Comparison of ENCODE assay signal across 16 cellular contexts in the genomic region with DNA sequence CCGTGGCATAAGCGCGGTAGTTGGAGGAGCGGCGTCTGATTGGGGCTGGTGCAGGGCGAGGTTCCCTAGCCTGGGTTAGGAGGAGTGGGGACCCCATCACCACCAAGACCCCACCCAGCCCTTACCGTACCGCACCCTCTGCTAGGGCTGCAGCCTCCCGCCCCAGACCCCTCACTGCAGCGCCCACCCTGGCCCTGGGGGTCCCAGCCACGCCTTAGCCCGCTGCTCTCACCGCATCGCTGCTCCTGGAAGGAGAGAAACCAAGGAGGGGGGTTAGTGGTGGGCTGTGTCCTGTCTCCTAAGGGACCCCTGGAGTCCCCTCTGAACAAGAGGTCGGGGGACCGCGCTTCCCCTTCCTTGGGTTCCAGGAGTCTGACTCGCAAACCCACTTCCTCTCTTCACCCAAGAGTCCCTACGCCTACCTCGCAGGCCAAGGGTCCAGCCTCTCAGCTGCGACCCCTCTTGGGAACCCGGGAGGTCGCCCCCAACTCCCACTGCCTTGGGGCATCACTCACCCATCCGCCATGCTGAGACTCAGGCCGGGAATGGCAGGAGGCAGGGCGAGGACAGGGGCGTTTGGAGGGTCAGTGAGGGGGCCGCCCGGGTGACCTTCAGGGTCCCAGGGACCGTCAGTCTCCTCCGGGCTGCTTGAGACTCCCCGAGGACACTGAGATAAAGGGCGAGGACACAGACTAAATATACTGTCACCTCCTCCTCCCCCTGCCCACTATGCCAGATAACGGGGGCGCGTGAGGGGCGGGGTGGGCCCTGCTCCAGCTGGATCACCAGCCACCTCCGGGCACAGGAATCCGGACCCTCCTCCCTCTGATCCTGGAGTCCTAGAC. TPM values are rescaled to one million over a fixed set of nuclear protein-coding genes. Genes with fewer than 3 reads are reported as not detected.
DNase-seq lines count a peak whose midpoint lies in the region; ATAC-seq and TF ChIP-seq lines count a peak whose summit lies in the region.
"Had no signal": no experiment of that assay in that cellular context is flagged by ENCODE, and none has a peak within 500 bp of the region (broad histone marks: within the 10 kb centered on the region; RNA-seq: fewer than 3 reads in every experiment).

Gene TNNI3 (minus strand): TSS at position 669 of the 845 bp plus-strand sequence. CDS start 143 bp downstream, at position 526.

- no peak within 1 kb of the TSS for H3K4me3 Mint-ChIP-seq in MCF 10A (ENCODE audit: unreplicated experiment)
- peak within 1 kb of the TSS in 4 of 5 donors; percentile 26 to 33 (median 31) for H3K4me3 Mint-ChIP-seq in immature natural killer cell

- no peaks in the 10 kb centered on the region for H3K36me3 ChIP-seq in breast epithelium
- H3K36me3 ChIP-seq in ectodermal cell (ENCODE audit: control insufficient read depth, insufficient read depth, low read length), result no peaks in the 10 kb centered on the region
- H3K36me3 ChIP-seq in testis (ENCODE audit: low read depth, missing control alignments), result no peaks in the 10 kb centered on the region
- H3K36me3 ChIP-seq: SJSA1, uterus had no signal

- no peak for ATAC-seq in GM18517 (IDR thresholded peaks at IDR 0.05; ENCODE audit: unreplicated experiment)
- ATAC-seq: activated CD4-positive, CD25-positive, alpha-beta regulatory T cell treated with anti-CD3 and anti-CD28 coated beads, Interleukin-2, amount 50 U/mL, for 24 hours had no signal

- H3K27ac Mint-ChIP-seq in MCF 10A (ENCODE audit: low read depth, unreplicated experiment) (peak within 1 kb of the TSS; percentile 75), immature natural killer cell (no peak within 1 kb of the TSS)

- peaks cover 2% of the 10 kb centered on the region for H3K9me3 Mint-ChIP-seq in MCF 10A (ENCODE audit: unreplicated experiment)
- H3K9me3 Mint-ChIP-seq in immature natural killer cell, result peaks cover 0 to 2% (median 0%) of the 10 kb centered on the region in 6 donors

- no TSS peak for BruUV-seq in MCF 10A (replicated peaks; lab: Mats Ljungman, UMichigan)

- H3K9me3 ChIP-seq in breast epithelium (no peaks in the 10 kb centered on the region), ectodermal cell (ENCODE audit: control insufficient read depth, low read length) (no peaks in the 10 kb centered on the region), testis (no peaks in the 10 kb centered on the region)
- H3K9me3 ChIP-seq: SJSA1, uterus had no signal

- H3K4me1 Mint-ChIP-seq in MCF 10A (ENCODE audit: insufficient read depth, unreplicated experiment) (peaks cover 27% of the 10 kb centered on the region), immature natural killer cell (peaks cover 18 to 22% of the 10 kb centered on the region in 2 donors)

- H3K4me3 ChIP-seq in breast epithelium, result peak within 1 kb of the TSS in 1 of 3 donors; percentile 52
- H3K4me3 ChIP-seq in ectodermal cell (ENCODE audit: insufficient read depth, low read depth, low read length), result peak within 1 kb of the TSS; percentile 44
- H3K4me3 ChIP-seq in testis, result peak within 1 kb of the TSS in 1 of 2 donors; percentile 36
- H3K4me3 ChIP-seq: SJSA1, uterus had no signal

- H3K4me1 ChIP-seq in breast epithelium (no peaks in the 10 kb centered on the region), ectodermal cell (ENCODE audit: control insufficient read depth, insufficient read depth, low read length) (peaks cover 17% of the 10 kb centered on the region), testis (peaks cover 12% of the 10 kb centered on the region)
- H3K4me1 ChIP-seq: SJSA1, uterus had no signal

- TF ChIP-seq POLR2A in breast epithelium (IDR thresholded peaks at IDR 0.05) (no peak), testis (IDR thresholded peaks at IDR 0.05) (no peak)

- H3K27ac ChIP-seq in breast epithelium (no peak within 1 kb of the TSS), ectodermal cell (ENCODE audit: insufficient read depth, low read depth, low read length, poor library complexity, severe bottlenecking) (no peak within 1 kb of the TSS), testis (no peak within 1 kb of the TSS)
- H3K27ac ChIP-seq: SJSA1, skin epidermis, uterus had no signal

- POLR2A ChIA-PET in MCF 10A (lab: Yijun Ruan, JAX), result no interaction called here

- TF ChIP-seq CTCF in MCF 10A (IDR thresholded peaks at IDR 0.05; ENCODE audit: unreplicated experiment) (no peak), breast epithelium (IDR thresholded peaks at IDR 0.05) (no peak), testis (IDR thresholded peaks at IDR 0.05) (no peak)

- 83 to 86% methylated on average over 39 of the region's 39 CpGs for WGBS in ectodermal cell, 2 experiments
- WGBS in testis, 2 donors, result 27 to 28% methylated on average over 16 to 38 of the region's 39 CpGs

- intact Hi-C loops in MCF 10A (cut with micrococcal nuclease) (no loop called here), breast epithelium (cut with DNase I; ENCODE audit: low total_unique reads) (no loop called here), testis (cut with DNase I; ENCODE audit: low total_unique reads) (no loop called here)

- no peaks in the 10 kb centered on the region for H3K36me3 Mint-ChIP-seq in MCF 10A (ENCODE audit: insufficient read depth, unreplicated experiment)
- H3K36me3 Mint-ChIP-seq in immature natural killer cell, result no peaks in the 10 kb centered on the region

- DNase-seq in MCF 10A (ENCODE audit: unreplicated experiment) (no peak), breast epithelium (ENCODE audit: low spot score in 2 of 2) (no peak), immature natural killer cell (no peak), testis (no peak), HuH-7 (ENCODE audit: low spot score) (no peak), middle frontal gyrus (ENCODE audit: extremely low spot score, low spot score) (no peak)
- DNase-seq: DMS79 treated with DMSO at 0.1 percent for 48 hours, hypothalamus, KBM-7, uterus had no signal

- H3K27me3 ChIP-seq in breast epithelium (peaks cover 8 to 60% of the 10 kb centered on the region in 2 donors), ectodermal cell (ENCODE audit: control insufficient read depth, insufficient read depth, low read length, poor library complexity, severe bottlenecking) (peaks cover 13% of the 10 kb centered on the region), testis (no peaks in the 10 kb centered on the region)

- H3K27me3 Mint-ChIP-seq in MCF 10A (ENCODE audit: insufficient read depth, unreplicated experiment) (no peaks in the 10 kb centered on the region), immature natural killer cell (ENCODE audit: low read depth in 3 of 3) (peaks cover 6 to 10% (median 7%) of the 10 kb centered on the region in 3 donors)

- CTCF ChIA-PET in MCF 10A (lab: Yijun Ruan, JAX), result interaction anchor here (0.7 to 3.6 kb wide), 4 partner anchors 13 to 226 kb away, joined by 3 to 25 read pairs (median 4); no protein-coding TSS in a partner anchor

RNA-seq across cellular contexts. Expression of gene TNNI3, which starts in this region (rescaled TPM):
- total RNA-seq in MCF 10A (2022) (0.89 TPM in 1 of 2 replicates, not detected in the other), breast epithelium (1 to 10 TPM in 1 of 3 donors, not detected in 2; 2.6 TPM), testis (10 to 100 TPM; 14.2 to 30.3 TPM)
- 15.6 TPM for polyA plus RNA-seq in ectodermal cell (2013, experiment 1 of 4)
- polyA plus RNA-seq in ectodermal cell (2013, experiment 2 of 4), result 19.8 TPM
- polyA plus RNA-seq in ectodermal cell (2013, experiment 3 of 4), result 20.2 TPM
- polyA plus RNA-seq in ectodermal cell (2013, experiment 4 of 4), result 27.5 TPM
- polyA plus RNA-seq in immature natural killer cell (1 to 10 TPM in 1 of 3 donors, not detected in 2; 1.5 TPM), testis (ENCODE audit: insufficient read depth, low read depth, low replicate concordance) (20.8 TPM)
- total RNA-seq: H4, SJSA1 had no signal
